Comparison of ENCODE assay signal across 18 cellular contexts in the genomic region with DNA sequence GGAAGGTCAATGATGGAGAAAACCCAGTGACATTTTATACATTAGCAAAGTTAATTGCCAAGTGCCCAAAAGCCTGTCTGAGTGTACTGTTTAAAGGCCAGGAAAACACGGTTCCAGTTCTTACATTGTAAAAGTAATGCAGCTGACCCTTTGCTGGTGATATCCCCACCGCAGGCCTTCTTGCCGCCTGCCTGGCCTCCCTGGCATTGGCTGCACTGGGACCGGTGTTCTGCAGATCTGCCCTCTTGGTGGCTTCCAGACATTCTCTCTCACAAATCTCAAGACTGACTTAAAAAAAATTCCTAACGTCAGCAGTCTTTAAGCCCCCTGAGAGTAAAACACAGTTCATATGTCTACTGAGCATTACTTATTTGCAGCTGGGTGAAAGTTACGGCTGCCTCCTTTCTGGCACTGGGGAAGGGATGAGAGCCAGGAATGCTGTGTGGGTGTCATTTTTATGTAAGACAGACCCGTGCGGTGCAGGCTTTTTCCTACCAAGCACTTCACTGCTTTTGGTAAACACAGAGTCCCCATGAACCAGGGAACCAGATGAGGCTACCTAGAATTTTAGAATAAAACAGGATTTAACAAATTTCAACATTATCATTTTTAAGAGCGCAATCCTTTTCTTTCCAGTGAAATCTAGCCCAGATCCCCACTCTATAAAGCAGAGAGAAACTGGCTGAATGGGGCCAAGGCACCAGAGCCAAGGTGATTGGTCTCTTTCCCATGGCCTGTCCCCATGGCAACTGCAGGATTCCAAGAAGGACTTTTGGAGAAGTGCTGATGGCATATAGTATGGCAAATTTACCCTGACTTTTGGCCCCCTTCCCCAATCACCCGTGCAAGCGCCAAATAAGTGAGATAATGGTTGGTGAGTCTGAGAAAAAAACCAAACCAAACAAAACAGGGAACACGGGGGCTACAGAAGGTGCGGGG.
A peak's percentile ranks its signal among the peaks of the same experiment; 100 is the strongest.
DNase-seq lines count a peak whose midpoint lies in the region; ATAC-seq and TF ChIP-seq lines count a peak whose summit lies in the region.
"Had no signal": no experiment of that assay in that cellular context is flagged by ENCODE, and none has a peak within 500 bp of the region (broad histone marks: within the 10 kb centered on the region; RNA-seq: fewer than 3 reads in every experiment).

No MANE protein-coding gene starts in this region.

- H3K4me3 Mint-ChIP-seq in nephron = peak overlapping the region in 2 of 3 experiments; percentile 9 to 11
- H3K4me3 Mint-ChIP-seq: T-helper 17 cell had no signal

- ATAC-seq in Right ventricle myocardium superior (ENCODE audit: poor library complexity) = peak; percentile 92
- ATAC-seq in HG03520 (IDR thresholded peaks at IDR 0.05; ENCODE audit: unreplicated experiment) = no peak
- ATAC-seq: A549, T-helper 17 cell had no signal

- peaks cover 39% of the 10 kb centered on the region for H3K4me1 Mint-ChIP-seq in nephron

- H3K4me3 ChIP-seq in right atrium auricular region = no peak overlapping the region
- no peak overlapping the region for H3K4me3 ChIP-seq in fibroblast of villous mesenchyme (ENCODE audit: low read depth, low read length)
- H3K4me3 ChIP-seq in uterus = no peak overlapping the region
- H3K4me3 ChIP-seq: A549, ascending aorta, psoas muscle had no signal

- no peaks in the 10 kb centered on the region for H3K27me3 Mint-ChIP-seq in nephron (ENCODE audit: low read depth)
- H3K27me3 Mint-ChIP-seq: T-helper 17 cell had no signal

- DNase-seq in Right ventricle myocardium superior (no peak), right atrium auricular region (ENCODE audit: low spot score) (no peak), fibroblast of villous mesenchyme (ENCODE audit: low read depth) (peak; percentile 89), uterus (peak; percentile 49 to 69), H4 (ENCODE audit: low spot score) (no peak), Ammon's horn (ENCODE audit: low spot score) (no peak)
- DNase-seq: activated gamma-delta T cell; dermis blood vessel endothelial cell; NCI-H2171 treated with DMSO at 0.1 percent for 48 hours; psoas muscle; SHP77; stimulated activated CD4-positive, alpha-beta T cell treated with anti-CD3 and anti-CD28 coated beads, Interleukin-2, amount 100 ng/mL, for 24 hours; T-helper 17 cell had no signal

- no peaks in the 10 kb centered on the region for H3K27me3 ChIP-seq in right atrium auricular region
- no peaks in the 10 kb centered on the region for H3K27me3 ChIP-seq in uterus
- H3K27me3 ChIP-seq: ascending aorta, foreskin keratinocyte had no signal

- peaks cover 0 to 15% of the 10 kb centered on the region in 2 donors for H3K4me1 ChIP-seq in right atrium auricular region
- no peaks in the 10 kb centered on the region for H3K4me1 ChIP-seq in uterus
- H3K4me1 ChIP-seq: A549, ascending aorta, foreskin keratinocyte, psoas muscle had no signal

- H3K9me3 ChIP-seq in right atrium auricular region (no peaks in the 10 kb centered on the region), uterus (no peaks in the 10 kb centered on the region)
- H3K9me3 ChIP-seq: A549, ascending aorta, psoas muscle had no signal

- TF ChIP-seq POLR2A in uterus (IDR thresholded peaks at IDR 0.05) = no peak

- intact Hi-C loops in Right ventricle myocardium superior (cut with DNase I) (no loop called here), uterus (cut with DNase I; ENCODE audit: low total_unique reads) (no loop called here)

- H3K36me3 Mint-ChIP-seq in nephron (ENCODE audit: low read depth) = peaks cover 21% of the 10 kb centered on the region

- H3K36me3 ChIP-seq in right atrium auricular region = no peaks in the 10 kb centered on the region
- H3K36me3 ChIP-seq in uterus = no peaks in the 10 kb centered on the region
- H3K36me3 ChIP-seq: ascending aorta had no signal

- H3K27ac ChIP-seq in right atrium auricular region (peak overlapping the region in 1 of 2 donors; percentile 21), uterus (peak overlapping the region; percentile 60 to 81)
- H3K27ac ChIP-seq: A549, ascending aorta, foreskin keratinocyte, psoas muscle had no signal

- TF ChIP-seq CTCF in right atrium auricular region (IDR thresholded peaks at IDR 0.05) (no peak), fibroblast of villous mesenchyme (IDR thresholded peaks at IDR 0.05; ENCODE audit: insufficient read depth, low read depth, low read length) (no peak), nephron (IDR thresholded peaks at IDR 0.05; ENCODE audit: unreplicated experiment in 3 of 3) (no peak), uterus (IDR thresholded peaks at IDR 0.05) (no peak)

- H3K27ac Mint-ChIP-seq in nephron = peak overlapping the region; percentile 83 to 87 (median 86)
- H3K27ac Mint-ChIP-seq: T-helper 17 cell had no signal

- no peaks in the 10 kb centered on the region for H3K9me3 Mint-ChIP-seq in nephron

Comparison
In these comparisons a context has a peak if more than half of its experiments do, and no peak if none do; other contexts are left out.
1. DNase-seq: peak in fibroblast of villous mesenchyme (single experiment) and uterus (2 of 2); none in Right ventricle myocardium superior (single experiment), right atrium auricular region (single experiment), H4 (single experiment) and Ammon's horn (single experiment).